ENCODE assay signal across 1 cellular context in the genomic region with DNA sequence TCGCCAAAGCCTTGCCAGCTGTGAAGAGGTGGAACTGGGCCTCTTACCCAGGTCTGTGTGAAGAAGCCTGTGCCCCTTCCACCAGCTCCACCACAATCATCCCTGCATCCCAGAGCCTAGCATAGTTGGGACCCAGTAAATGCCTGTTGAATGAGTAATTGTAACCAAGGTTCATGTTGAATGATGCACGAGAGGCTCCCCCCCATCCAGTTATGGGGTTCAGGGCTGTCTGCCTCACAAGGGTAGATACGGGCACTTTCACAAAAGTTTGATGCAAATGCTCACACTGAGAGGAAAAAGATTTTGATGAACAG.
TF ChIP-seq lines count a peak whose summit lies in the region.

No MANE protein-coding gene starts in this region.

TF ChIP-seq in HCT116, 20 proteins besides CTCF, POLR2A, EP300 and RAD21 (continued from another document):
- TF ChIP-seq SRF (IDR thresholded peaks at IDR 0.05; ENCODE audit: low read depth) = no peak
- TF ChIP-seq, protein P1, sequence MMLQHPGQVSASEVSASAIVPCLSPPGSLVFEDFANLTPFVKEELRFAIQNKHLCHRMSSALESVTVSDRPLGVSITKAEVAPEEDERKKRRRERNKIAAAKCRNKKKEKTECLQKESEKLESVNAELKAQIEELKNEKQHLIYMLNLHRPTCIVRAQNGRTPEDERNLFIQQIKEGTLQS (IDR thresholded peaks at IDR 0.05) = no peak
- TF ChIP-seq CEBPB (IDR thresholded peaks at IDR 0.05; ENCODE audit: low read depth) = no peak
- TF ChIP-seq ZFX (IDR thresholded peaks at IDR 0.05) = no peak
- TF ChIP-seq, protein P2, sequence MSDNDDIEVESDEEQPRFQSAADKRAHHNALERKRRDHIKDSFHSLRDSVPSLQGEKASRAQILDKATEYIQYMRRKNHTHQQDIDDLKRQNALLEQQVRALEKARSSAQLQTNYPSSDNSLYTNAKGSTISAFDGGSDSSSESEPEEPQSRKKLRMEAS (IDR thresholded peaks at IDR 0.05) = no peak
- no peak for TF ChIP-seq JUND (IDR thresholded peaks at IDR 0.05)
- TF ChIP-seq YY1 (IDR thresholded peaks at IDR 0.05; ENCODE audit: extremely low read depth, insufficient replicate concordance, low read depth, low read length) = no peak
- TF ChIP-seq TCF7L2 (IDR thresholded peaks at IDR 0.05; ENCODE audit: borderline replicate concordance, extremely low read depth, insufficient read depth, insufficient read length) = no peak
- TF ChIP-seq EGR1 (IDR thresholded peaks at IDR 0.05; ENCODE audit: low read depth) = no peak
- TF ChIP-seq, protein P3, sequence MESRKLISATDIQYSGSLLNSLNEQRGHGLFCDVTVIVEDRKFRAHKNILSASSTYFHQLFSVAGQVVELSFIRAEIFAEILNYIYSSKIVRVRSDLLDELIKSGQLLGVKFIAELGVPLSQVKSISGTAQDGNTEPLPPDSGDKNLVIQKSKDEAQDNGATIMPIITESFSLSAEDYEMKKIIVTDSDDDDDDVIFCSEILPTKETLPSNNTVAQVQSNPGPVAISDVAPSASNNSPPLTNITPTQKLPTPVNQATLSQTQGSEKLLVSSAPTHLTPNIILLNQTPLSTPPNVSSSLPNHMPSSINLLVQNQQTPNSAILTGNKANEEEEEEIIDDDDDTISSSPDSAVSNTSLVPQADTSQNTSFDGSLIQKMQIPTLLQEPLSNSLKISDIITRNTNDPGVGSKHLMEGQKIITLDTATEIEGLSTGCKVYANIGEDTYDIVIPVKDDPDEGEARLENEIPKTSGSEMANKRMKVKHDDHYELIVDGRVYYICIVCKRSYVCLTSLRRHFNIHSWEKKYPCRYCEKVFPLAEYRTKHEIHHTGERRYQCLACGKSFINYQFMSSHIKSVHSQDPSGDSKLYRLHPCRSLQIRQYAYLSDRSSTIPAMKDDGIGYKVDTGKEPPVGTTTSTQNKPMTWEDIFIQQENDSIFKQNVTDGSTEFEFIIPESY (IDR thresholded peaks at IDR 0.05; ENCODE audit: extremely low read depth, insufficient replicate concordance, low read length) = no peak
- TF ChIP-seq EZH2 (IDR thresholded peaks at IDR 0.05) = no peak
TF ChIP-seq in HCT116: peak in this region for 0.
